ENCODE assay signal across 26 cellular contexts in genomic region chr2:17899871-17900270, GRCh38. TPM values are rescaled to one million over a fixed set of nuclear protein-coding genes. Genes with fewer than 3 reads are reported as not detected.
"Had no signal": no experiment of that assay in that cellular context is flagged by ENCODE, and none has a peak within 500 bp of the region (broad histone marks: within the 10 kb centered on the region; RNA-seq: fewer than 3 reads in every experiment).

No MANE protein-coding gene starts in this region.

- H3K4me2 ChIP-seq: hepatocyte, neural progenitor cell had no signal

- ATAC-seq: activated naive CD4-positive, alpha-beta T cell treated with anti-CD3 and anti-CD28 coated beads, Interleukin-2, amount 50 U/mL, for 72 hours; activated T-cell treated with anti-CD3 and anti-CD28 coated beads, Interleukin-2, amount 50 U/mL, for 72 hours; left lobe of liver; lower lobe of right lung; naive thymus-derived CD8-positive, alpha-beta T cell had no signal

- H3K27ac Mint-ChIP-seq: activated naive CD4-positive, alpha-beta T cell treated with anti-CD3 and anti-CD28 coated beads, Interleukin-2, amount 50 U/mL, for 72 hours; activated T-cell treated with anti-CD3 and anti-CD28 coated beads, Interleukin-2, amount 50 U/mL, for 72 hours; dendritic cell treated with granulocyte-macrophage colony-stimulating factor and Interleukin-4, amounts not matched to agents 40 ng/mL and 50 ng/mL, for 4 days; endodermal cell; naive thymus-derived CD8-positive, alpha-beta T cell; neural progenitor cell had no signal

- H3K9me3 Mint-ChIP-seq: activated T-cell treated with anti-CD3 and anti-CD28 coated beads, Interleukin-2, amount 50 U/mL, for 72 hours; central memory CD8-positive, alpha-beta T cell; dendritic cell treated with granulocyte-macrophage colony-stimulating factor and Interleukin-4, amounts not matched to agents 40 ng/mL and 50 ng/mL, for 4 days had no signal

- H3K4me3 Mint-ChIP-seq: activated T-cell treated with anti-CD3 and anti-CD28 coated beads, Interleukin-2, amount 50 U/mL, for 72 hours; central memory CD8-positive, alpha-beta T cell; dendritic cell treated with granulocyte-macrophage colony-stimulating factor and Interleukin-4, amounts not matched to agents 40 ng/mL and 50 ng/mL, for 4 days; endodermal cell; naive thymus-derived CD8-positive, alpha-beta T cell; neural progenitor cell had no signal

- H3K79me2 ChIP-seq: hepatocyte, parathyroid adenoma had no signal

- H3K36me3 ChIP-seq: breast epithelium, esophagus squamous epithelium, lower lobe of right lung, neural progenitor cell, right atrium auricular region, spleen, transverse colon had no signal

- H3K4me1 Mint-ChIP-seq: central memory CD8-positive, alpha-beta T cell; naive thymus-derived CD8-positive, alpha-beta T cell; neural progenitor cell had no signal

- H3K9me3 ChIP-seq: breast epithelium, esophagus squamous epithelium, lower lobe of right lung, right atrium auricular region, testis, transverse colon had no signal

- H3K36me3 Mint-ChIP-seq: activated naive CD4-positive, alpha-beta T cell treated with anti-CD3 and anti-CD28 coated beads, Interleukin-2, amount 50 U/mL, for 72 hours; naive thymus-derived CD8-positive, alpha-beta T cell; neural progenitor cell had no signal

- H3K9ac ChIP-seq: neural progenitor cell, parathyroid adenoma had no signal

- H3K27me3 ChIP-seq: breast epithelium, esophagus squamous epithelium, hepatocyte, neural progenitor cell, right atrium auricular region, testis, transverse colon had no signal

- H2AFZ ChIP-seq: hepatocyte, neural progenitor cell, parathyroid adenoma had no signal

- H3K27ac ChIP-seq: breast epithelium, esophagus squamous epithelium, hepatocyte, lower lobe of right lung, neural progenitor cell, parathyroid adenoma, right atrium auricular region, spleen, testis, transverse colon had no signal

- DNase-seq: activated CD4-positive, alpha-beta T cell treated with anti-CD3 and anti-CD28 coated beads for 4 hours; activated CD4-positive, alpha-beta T cell treated with anti-CD3 and anti-CD28 coated beads, Interleukin-2, amount 50 U/mL, for 4 hours; activated naive CD4-positive, alpha-beta T cell; activated T-cell treated with anti-CD3 and anti-CD28 coated beads for 4 hours; activated T-cell treated with anti-CD3 and anti-CD28 coated beads, Interleukin-2, amount 50 U/mL, for 72 hours; endodermal cell; esophagus squamous epithelium; glutamatergic neuron; islet precursor cell; lower lobe of right lung; mesenchymal stem cell; naive thymus-derived CD8-positive, alpha-beta T cell; occipital lobe; spleen; stimulated activated naive CD4-positive, alpha-beta T cell; testis; transverse colon had no signal

- H3K4me1 ChIP-seq: breast epithelium, lower lobe of right lung, neural progenitor cell, parathyroid adenoma, right atrium auricular region, spleen, testis, transverse colon had no signal

- H3K4me3 ChIP-seq: breast epithelium, esophagus squamous epithelium, hepatocyte, lower lobe of right lung, neural progenitor cell, right atrium auricular region, spleen, testis, transverse colon had no signal

RNA-seq across cellular contexts. Expression of gene KCNS3, which starts 21.4 kb away (rescaled TPM):
- total RNA-seq: activated naive CD4-positive, alpha-beta T cell treated with anti-CD3 and anti-CD28 coated beads, Interleukin-2, amount 50 U/mL, for 72 hours; activated T-cell treated with anti-CD3 and anti-CD28 coated beads, Interleukin-2, amount 50 U/mL, for 72 hours; naive thymus-derived CD8-positive, alpha-beta T cell had no signal
- polyA plus RNA-seq: naive thymus-derived CD8-positive, alpha-beta T cell had no signal
